Comparison of ENCODE assay signal across 12 cellular contexts in genomic region chr4:38815879-38816782, GRCh38. TPM values are rescaled to one million over a fixed set of nuclear protein-coding genes. Genes with fewer than 3 reads are reported as not detected.
DNase-seq lines count a peak whose midpoint lies in the region; ATAC-seq, FAIRE-seq and TF ChIP-seq lines count a peak whose summit lies in the region.
"Had no signal": no experiment of that assay in that cellular context is flagged by ENCODE, and none has a peak within 500 bp of the region (broad histone marks: within the 10 kb centered on the region; RNA-seq: fewer than 3 reads in every experiment).

No MANE protein-coding gene starts in this region.

- H3K4me3 ChIP-seq in CD4-positive, CD25-positive, alpha-beta regulatory T cell (ENCODE audit: low read depth, low read length), result no peak overlapping the region
- H3K4me3 ChIP-seq in astrocyte (ENCODE audit: insufficient read depth, low read depth, low read length) (no peak overlapping the region), lower leg skin (ENCODE audit: low read depth, poor library complexity, severe bottlenecking) (no peak overlapping the region)

- no peak overlapping the region for H3K4me2 ChIP-seq in astrocyte (ENCODE audit: low read length)

- no peaks in the 10 kb centered on the region for H4K20me1 ChIP-seq in astrocyte (ENCODE audit: insufficient read depth, low read length)

- H3K36me3 Mint-ChIP-seq in CD4-positive, CD25-positive, alpha-beta regulatory T cell, result peaks cover 3% of the 10 kb centered on the region
- H3K36me3 Mint-ChIP-seq in astrocyte (ENCODE audit: low read depth, unreplicated experiment) (peaks cover 2% of the 10 kb centered on the region), memory B cell (peaks cover 27% of the 10 kb centered on the region)

- DNase-seq in CD4-positive, CD25-positive, alpha-beta regulatory T cell, result no peak
- DNase-seq in M059J (ENCODE audit: low read depth) (peak; percentile 40), astrocyte (ENCODE audit: low read depth) (peak; percentile 32), memory B cell (ENCODE audit: low spot score in 2 of 2) (peak in 1 of 2 donors; percentile 54), NK-92 (lab: John Stamatoyannopoulos, UW; ENCODE audit: unreplicated experiment) (no peak), DMS153 treated with DMSO at 0.1 percent for 48 hours (lab: John Stamatoyannopoulos, UW; ENCODE audit: unreplicated experiment) (no peak), lower leg skin (ENCODE audit: low spot score in 2 of 2) (no peak), ureter (ENCODE audit: low spot score) (no peak)
- DNase-seq: activated gamma-delta T cell treated with Interleukin-2 at 50 U/mL for 16 hours; erythroblast; stimulated activated CD4-positive, alpha-beta T cell treated with anti-CD3 and anti-CD28 coated beads, Interleukin-4, amount 100 ng/mL, for 1 hour had no signal

- H3K27ac Mint-ChIP-seq in CD4-positive, CD25-positive, alpha-beta regulatory T cell, result peak overlapping the region in 2 of 3 donors; percentile 22 to 42
- H3K27ac Mint-ChIP-seq in astrocyte (ENCODE audit: unreplicated experiment) (no peak overlapping the region), memory B cell (peak overlapping the region; percentile 97)
- H3K27ac Mint-ChIP-seq: T-helper 1 cell treated with Interleukin-12 subunit alpha and Interleukin-12 subunit beta and Interleukin-4 antibody, amounts not matched to agents 30 μg/mL and 1 μg/mL, for 36 hours had no signal

- peaks cover 0 to 3% of the 10 kb centered on the region in 2 experiments for H3K9me3 ChIP-seq in CD4-positive, CD25-positive, alpha-beta regulatory T cell (ENCODE audit: control insufficient read depth in 2 of 2, low read length in 2 of 2)
- no peaks in the 10 kb centered on the region for H3K9me3 ChIP-seq in astrocyte (ENCODE audit: insufficient read depth, low read depth, low read length)

- H3K27me3 ChIP-seq in CD4-positive, CD25-positive, alpha-beta regulatory T cell (ENCODE audit: control insufficient read depth, insufficient read depth, low read length), result no peaks in the 10 kb centered on the region
- no peaks in the 10 kb centered on the region for H3K27me3 ChIP-seq in astrocyte (ENCODE audit: insufficient read depth, low read length)

- intact Hi-C loops in lower leg skin (cut with DNase I; ENCODE audit: low total_unique reads), result no loop called here

- H3K27me3 Mint-ChIP-seq in CD4-positive, CD25-positive, alpha-beta regulatory T cell, result no peaks in the 10 kb centered on the region
- no peaks in the 10 kb centered on the region for H3K27me3 Mint-ChIP-seq in astrocyte (ENCODE audit: low read depth, unreplicated experiment)
- H3K27me3 Mint-ChIP-seq in memory B cell, result no peaks in the 10 kb centered on the region

- no peak overlapping the region for H3K4me3 Mint-ChIP-seq in CD4-positive, CD25-positive, alpha-beta regulatory T cell
- H3K4me3 Mint-ChIP-seq in astrocyte (ENCODE audit: unreplicated experiment), result no peak overlapping the region
- peak overlapping the region; percentile 51 for H3K4me3 Mint-ChIP-seq in memory B cell
- H3K4me3 Mint-ChIP-seq: T-helper 1 cell treated with Interleukin-12 subunit alpha and Interleukin-12 subunit beta and Interleukin-4 antibody, amounts not matched to agents 30 μg/mL and 1 μg/mL, for 36 hours had no signal

- no peaks in the 10 kb centered on the region for H3K4me1 ChIP-seq in CD4-positive, CD25-positive, alpha-beta regulatory T cell (ENCODE audit: control insufficient read depth, insufficient read depth, low read length, poor library complexity, severe bottlenecking)
- H3K4me1 ChIP-seq in astrocyte (ENCODE audit: insufficient read depth, low read length), result no peaks in the 10 kb centered on the region

- no peak overlapping the region for H2AFZ ChIP-seq in astrocyte (ENCODE audit: low read depth, low read length)

- peaks cover 9 to 13% (median 11%) of the 10 kb centered on the region in 4 donors for H3K4me1 Mint-ChIP-seq in CD4-positive, CD25-positive, alpha-beta regulatory T cell
- H3K4me1 Mint-ChIP-seq in astrocyte (ENCODE audit: low read depth, unreplicated experiment), result peaks cover 12% of the 10 kb centered on the region
- H3K4me1 Mint-ChIP-seq in memory B cell, result peaks cover 51% of the 10 kb centered on the region

- TF ChIP-seq POLR2A in lower leg skin (IDR thresholded peaks at IDR 0.05), result no peak

- H3K9ac ChIP-seq in astrocyte (ENCODE audit: low read length), result no peak overlapping the region

- TF ChIP-seq CTCF in astrocyte (IDR thresholded peaks at IDR 0.05; ENCODE audit: insufficient read depth, low read depth, low read length) (no peak), lower leg skin (IDR thresholded peaks at IDR 0.05) (no peak)

- H3K9me3 Mint-ChIP-seq in CD4-positive, CD25-positive, alpha-beta regulatory T cell, result peaks cover 0 to 17% (median 7%) of the 10 kb centered on the region in 7 donors
- H3K9me3 Mint-ChIP-seq in astrocyte (ENCODE audit: unreplicated experiment), result peaks cover 10% of the 10 kb centered on the region
- H3K9me3 Mint-ChIP-seq in memory B cell, result peaks cover 2% of the 10 kb centered on the region

- WGBS in lower leg skin, 2 donors, result 69 to 73% methylated on average over 3 of the region's 3 CpGs

- ATAC-seq in CD4-positive, CD25-positive, alpha-beta regulatory T cell (ENCODE audit: low read depth in 2 of 2), result peak in 1 of 2 donors; percentile 42
- ATAC-seq in memory B cell (ENCODE audit: low read depth), result peak; percentile 88

- no peak overlapping the region for H3K27ac ChIP-seq in CD4-positive, CD25-positive, alpha-beta regulatory T cell (ENCODE audit: insufficient read depth, low read length, poor library complexity, severe bottlenecking)
- no peak overlapping the region for H3K27ac ChIP-seq in astrocyte (ENCODE audit: low read depth, low read length)

- FAIRE-seq in astrocyte (lab: Jason Lieb, UNC), result no peak

- H3K36me3 ChIP-seq in CD4-positive, CD25-positive, alpha-beta regulatory T cell (ENCODE audit: control insufficient read depth, insufficient read depth, low read length), result no peaks in the 10 kb centered on the region
- no peaks in the 10 kb centered on the region for H3K36me3 ChIP-seq in astrocyte (ENCODE audit: insufficient read depth, low read length)

- H3K79me2 ChIP-seq in astrocyte (ENCODE audit: insufficient read depth, low read length), result no peaks in the 10 kb centered on the region

RNA-seq across cellular contexts. Expression of gene TLR1, which starts 11.5 kb away (rescaled TPM):
- total RNA-seq in CD4-positive, CD25-positive, alpha-beta regulatory T cell, result 9.8 TPM
- polyA plus RNA-seq in CD4-positive, CD25-positive, alpha-beta regulatory T cell, result 10 to 100 TPM in 1 of 4 donors, 1 to 10 TPM in 3; 6.1 to 13.3 (median 7.7) TPM
- total RNA-seq in M059J (2014; rRNA removed; shearing (Covaris generic)), result 3.2 and 5.5 TPM in 2 replicates
- total RNA-seq in astrocyte, result 0.54 and 0.70 TPM in 2 replicates
- total RNA-seq in lower leg skin, result 10 to 100 TPM in 2 of 4 donors, 1 to 10 TPM in 2; 4.4 to 10.9 (median 7.3) TPM
- total RNA-seq in ureter, result 4.0 TPM

RNA-seq across cellular contexts. Expression of gene TLR10, which starts 33.3 kb away (rescaled TPM):
- 0.44 TPM for total RNA-seq in CD4-positive, CD25-positive, alpha-beta regulatory T cell
- polyA plus RNA-seq in CD4-positive, CD25-positive, alpha-beta regulatory T cell, result under 1 TPM in 2 of 4 donors, not detected in 2; 0.20 to 0.31 TPM
- total RNA-seq in M059J (2014; rRNA removed; shearing (Covaris generic)), result not detected in 2 replicates
- total RNA-seq in astrocyte (not detected in 2 replicates), lower leg skin (1 to 10 TPM in 1 of 4 donors, under 1 TPM in 2, not detected in 1; 0.06 to 1.4 (median 0.21) TPM), ureter (0.10 TPM)

RNA-seq across cellular contexts. Expression of gene TLR6, which starts 40.5 kb away (rescaled TPM):
- total RNA-seq in CD4-positive, CD25-positive, alpha-beta regulatory T cell, result 2.2 TPM
- 1 to 10 TPM in 1 of 4 donors, under 1 TPM in 3; 0.39 to 2.3 (median 0.82) TPM for polyA plus RNA-seq in CD4-positive, CD25-positive, alpha-beta regulatory T cell
- total RNA-seq in M059J (2014; rRNA removed; shearing (Covaris generic)), result 2.3 and 2.8 TPM in 2 replicates
- total RNA-seq in astrocyte (3.1 and 3.8 TPM in 2 replicates), lower leg skin (1 to 10 TPM; 1.1 to 4.0 (median 2.2) TPM), ureter (3.0 TPM)

RNA-seq across cellular contexts. Expression of gene FAM114A1, which starts 51.5 kb away (rescaled TPM):
- not detected for total RNA-seq in CD4-positive, CD25-positive, alpha-beta regulatory T cell
- not detected for polyA plus RNA-seq in CD4-positive, CD25-positive, alpha-beta regulatory T cell
- total RNA-seq in M059J (2014; rRNA removed; shearing (Covaris generic)), result 98.0 and 156 TPM in 2 replicates
- total RNA-seq in astrocyte, result 159 and 169 TPM in 2 replicates
- total RNA-seq in lower leg skin, result 10 to 100 TPM; 49.8 to 71.0 (median 54.6) TPM
- total RNA-seq in ureter, result 43.2 TPM

Comparison
In these comparisons a context has a peak if more than half of its experiments do, and no peak if none do; other contexts are left out.
1. DNase-seq: peak in M059J (single experiment) and astrocyte (single experiment); none in CD4-positive, CD25-positive, alpha-beta regulatory T cell (0 of 3), NK-92 (single experiment), DMS153 treated with DMSO at 0.1 percent for 48 hours (single experiment), lower leg skin (0 of 2) and ureter (single experiment).